ENCODE assay signal across 9 cellular contexts in the genomic region with DNA sequence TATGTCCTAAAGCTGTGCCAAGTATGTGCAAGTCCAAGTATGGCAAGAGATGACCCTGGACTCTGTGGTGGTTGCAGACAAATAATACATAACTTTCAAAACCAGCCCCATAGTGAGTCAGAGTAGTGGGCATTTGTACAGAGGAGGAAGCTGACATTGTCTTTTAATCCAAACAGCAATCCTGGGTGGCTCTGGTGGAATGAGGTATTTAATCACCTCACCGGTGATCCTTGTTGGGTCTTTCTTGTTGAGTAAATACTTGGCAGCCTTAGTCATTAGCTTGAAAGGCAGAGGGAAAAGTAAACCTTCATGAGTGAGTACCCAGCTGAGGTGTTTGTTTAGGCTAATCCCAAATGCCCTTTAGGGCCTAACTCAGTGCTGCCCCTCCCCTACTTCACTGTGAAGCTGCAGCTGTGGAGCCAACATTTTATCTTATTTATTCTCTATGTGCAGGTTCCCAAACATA.
A peak's percentile ranks its signal among the peaks of the same experiment; 100 is the strongest.
DNase-seq lines count a peak whose midpoint lies in the region; ATAC-seq and TF ChIP-seq lines count a peak whose summit lies in the region.
"Had no signal": no experiment of that assay in that cellular context is flagged by ENCODE, and none has a peak within 500 bp of the region (broad histone marks: within the 10 kb centered on the region; RNA-seq: fewer than 3 reads in every experiment).

No MANE protein-coding gene starts in this region.

- H3K4me1 ChIP-seq in HEK293 (ENCODE audit: control insufficient read depth, insufficient read depth, low read length) (peaks cover 15% of the 10 kb centered on the region), skeletal muscle satellite cell (ENCODE audit: control insufficient read depth, insufficient read depth, low read length) (peaks cover 22% of the 10 kb centered on the region), ovary (ENCODE audit: insufficient read depth) (peaks cover 2% of the 10 kb centered on the region)

- ATAC-seq in esophagus mucosa = peak; percentile 97

- in situ Hi-C loops in KBM-7 (cut with MboI; ENCODE audit: low pct_unique_long_range_greater_than_20kb, low sequenced_read_pairs) = no loop called here

- no peak for TF ChIP-seq EP300 in ovary (IDR thresholded peaks at IDR 0.05)

- H3K9me3 ChIP-seq in HEK293 (ENCODE audit: control insufficient read depth, insufficient read depth, low read depth, low read length) (no peaks in the 10 kb centered on the region), skeletal muscle satellite cell (replicated peaks; ENCODE audit: low read length) (no peaks in the 10 kb centered on the region), ovary (no peaks in the 10 kb centered on the region)
- H3K9me3 ChIP-seq: heart right ventricle had no signal

- H3K9ac ChIP-seq in skeletal muscle satellite cell (ENCODE audit: low read depth, low read length) = no peak overlapping the region

- peak overlapping the region; percentile 5 for H3K4me2 ChIP-seq in skeletal muscle satellite cell (ENCODE audit: low read length)

- H3K27me3 ChIP-seq in skeletal muscle satellite cell (ENCODE audit: control insufficient read depth, insufficient read depth, low read length) (no peaks in the 10 kb centered on the region), ovary (no peaks in the 10 kb centered on the region)
- H3K27me3 ChIP-seq: heart right ventricle had no signal

- TF ChIP-seq CTCF in HEK293 (tag by site-specific recombination; IDR thresholded peaks at IDR 0.05) = no peak
- no peak for TF ChIP-seq CTCF in ovary (IDR thresholded peaks at IDR 0.05)

- no peak for TF ChIP-seq POLR2A in ovary (IDR thresholded peaks at IDR 0.05)

- H3K27ac ChIP-seq in HEK293 (ENCODE audit: extremely low read depth, low read depth, low read length) (0 out of 2 replicates have a peak overlapping the region, but pooled peaks have one; percentile 40), ovary (no peak overlapping the region)
- H3K27ac ChIP-seq: heart right ventricle had no signal

- peak; percentile 73 for DNase-seq in NCI-H526 treated with DMSO at 0.1 percent for 48 hours (lab: John Stamatoyannopoulos, UW)
- no peak for DNase-seq in activated effector memory CD4-positive, alpha-beta T cell treated with anti-CD3 and anti-CD28 coated beads, Interleukin-2, amount 50 U/mL, for 16 hours
- no peak for DNase-seq in ovary
- DNase-seq in inferior parietal cortex (ENCODE audit: extremely low spot score) = no peak
- no peak for DNase-seq in KBM-7
- DNase-seq: heart right ventricle had no signal

- no peak overlapping the region for H3K4me3 ChIP-seq in HEK293 (ENCODE audit: low read depth, low read length)
- H3K4me3 ChIP-seq in skeletal muscle satellite cell (ENCODE audit: low read length) = no peak overlapping the region
- H3K4me3 ChIP-seq in ovary = no peak overlapping the region
- H3K4me3 ChIP-seq: heart right ventricle had no signal

- no peaks in the 10 kb centered on the region for H3K36me3 ChIP-seq in HEK293 (ENCODE audit: control insufficient read depth in 2 of 2, insufficient read depth in 1 of 2, low read length in 2 of 2)
- H3K36me3 ChIP-seq in skeletal muscle satellite cell (ENCODE audit: insufficient read depth, low read length) = no peaks in the 10 kb centered on the region
- H3K36me3 ChIP-seq in ovary = no peaks in the 10 kb centered on the region
- H3K36me3 ChIP-seq: heart right ventricle had no signal

- intact Hi-C loops in ovary (cut with DNase I) = no loop called here

- POLR2A ChIA-PET in HEK293 (lab: Yijun Ruan, JAX) = interaction anchor here (1.0 to 1.5 kb wide), 3 partner anchors 9 to 148 kb away, joined by 3 to 4 read pairs (median 3); no protein-coding TSS in a partner anchor

- WGBS in ovary, 3 donors = 19 to 30% (median 19%) methylated on average over 1 of the region's 1 CpG

- CTCF ChIA-PET in HEK293 (lab: Yijun Ruan, JAX) = interaction anchor here (0.6 to 2.1 kb wide), 6 partner anchors 15 to 365 kb away, joined by 3 to 5 read pairs (median 4); no protein-coding TSS in a partner anchor

TF ChIP-seq in HEK293, 187 proteins besides CTCF, POLR2A, EP300 and RAD21 (continues in another document):
- 0 out of 2 replicates have a peak, but pooled peaks have one; percentile 24 for TF ChIP-seq ZNF391 (tag by site-specific recombination; IDR thresholded peaks at IDR 0.05; ENCODE audit: borderline replicate concordance, low read depth)
- no peak for TF ChIP-seq ZNF473 (tag by site-specific recombination; IDR thresholded peaks at IDR 0.05)
- no peak for TF ChIP-seq ZNF114 (tag by site-specific recombination; IDR thresholded peaks at IDR 0.05)
- TF ChIP-seq, protein P1, sequence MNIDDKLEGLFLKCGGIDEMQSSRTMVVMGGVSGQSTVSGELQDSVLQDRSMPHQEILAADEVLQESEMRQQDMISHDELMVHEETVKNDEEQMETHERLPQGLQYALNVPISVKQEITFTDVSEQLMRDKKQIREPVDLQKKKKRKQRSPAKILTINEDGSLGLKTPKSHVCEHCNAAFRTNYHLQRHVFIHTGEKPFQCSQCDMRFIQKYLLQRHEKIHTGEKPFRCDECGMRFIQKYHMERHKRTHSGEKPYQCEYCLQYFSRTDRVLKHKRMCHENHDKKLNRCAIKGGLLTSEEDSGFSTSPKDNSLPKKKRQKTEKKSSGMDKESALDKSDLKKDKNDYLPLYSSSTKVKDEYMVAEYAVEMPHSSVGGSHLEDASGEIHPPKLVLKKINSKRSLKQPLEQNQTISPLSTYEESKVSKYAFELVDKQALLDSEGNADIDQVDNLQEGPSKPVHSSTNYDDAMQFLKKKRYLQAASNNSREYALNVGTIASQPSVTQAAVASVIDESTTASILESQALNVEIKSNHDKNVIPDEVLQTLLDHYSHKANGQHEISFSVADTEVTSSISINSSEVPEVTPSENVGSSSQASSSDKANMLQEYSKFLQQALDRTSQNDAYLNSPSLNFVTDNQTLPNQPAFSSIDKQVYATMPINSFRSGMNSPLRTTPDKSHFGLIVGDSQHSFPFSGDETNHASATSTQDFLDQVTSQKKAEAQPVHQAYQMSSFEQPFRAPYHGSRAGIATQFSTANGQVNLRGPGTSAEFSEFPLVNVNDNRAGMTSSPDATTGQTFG (tag by site-specific recombination; IDR thresholded peaks at IDR 0.05; ENCODE audit: borderline replicate concordance) = no peak
- TF ChIP-seq, protein P2, sequence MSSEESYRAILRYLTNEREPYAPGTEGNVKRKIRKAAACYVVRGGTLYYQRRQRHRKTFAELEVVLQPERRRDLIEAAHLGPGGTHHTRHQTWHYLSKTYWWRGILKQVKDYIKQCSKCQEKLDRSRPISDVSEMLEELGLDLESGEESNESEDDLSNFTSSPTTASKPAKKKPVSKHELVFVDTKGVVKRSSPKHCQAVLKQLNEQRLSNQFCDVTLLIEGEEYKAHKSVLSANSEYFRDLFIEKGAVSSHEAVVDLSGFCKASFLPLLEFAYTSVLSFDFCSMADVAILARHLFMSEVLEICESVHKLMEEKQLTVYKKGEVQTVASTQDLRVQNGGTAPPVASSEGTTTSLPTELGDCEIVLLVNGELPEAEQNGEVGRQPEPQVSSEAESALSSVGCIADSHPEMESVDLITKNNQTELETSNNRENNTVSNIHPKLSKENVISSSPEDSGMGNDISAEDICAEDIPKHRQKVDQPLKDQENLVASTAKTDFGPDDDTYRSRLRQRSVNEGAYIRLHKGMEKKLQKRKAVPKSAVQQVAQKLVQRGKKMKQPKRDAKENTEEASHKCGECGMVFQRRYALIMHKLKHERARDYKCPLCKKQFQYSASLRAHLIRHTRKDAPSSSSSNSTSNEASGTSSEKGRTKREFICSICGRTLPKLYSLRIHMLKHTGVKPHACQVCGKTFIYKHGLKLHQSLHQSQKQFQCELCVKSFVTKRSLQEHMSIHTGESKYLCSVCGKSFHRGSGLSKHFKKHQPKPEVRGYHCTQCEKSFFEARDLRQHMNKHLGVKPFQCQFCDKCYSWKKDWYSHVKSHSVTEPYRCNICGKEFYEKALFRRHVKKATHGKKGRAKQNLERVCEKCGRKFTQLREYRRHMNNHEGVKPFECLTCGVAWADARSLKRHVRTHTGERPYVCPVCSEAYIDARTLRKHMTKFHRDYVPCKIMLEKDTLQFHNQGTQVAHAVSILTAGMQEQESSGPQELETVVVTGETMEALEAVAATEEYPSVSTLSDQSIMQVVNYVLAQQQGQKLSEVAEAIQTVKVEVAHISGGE (tag by site-specific recombination; conservative IDR thresholded peaks at IDR 0.05; ENCODE audit: low read depth) = no peak
- TF ChIP-seq ZNF623 (tag by site-specific recombination; IDR thresholded peaks at IDR 0.05) = no peak
- no peak for TF ChIP-seq ZNF768 (tag by site-specific recombination; IDR thresholded peaks at IDR 0.05)
- TF ChIP-seq, protein P3, sequence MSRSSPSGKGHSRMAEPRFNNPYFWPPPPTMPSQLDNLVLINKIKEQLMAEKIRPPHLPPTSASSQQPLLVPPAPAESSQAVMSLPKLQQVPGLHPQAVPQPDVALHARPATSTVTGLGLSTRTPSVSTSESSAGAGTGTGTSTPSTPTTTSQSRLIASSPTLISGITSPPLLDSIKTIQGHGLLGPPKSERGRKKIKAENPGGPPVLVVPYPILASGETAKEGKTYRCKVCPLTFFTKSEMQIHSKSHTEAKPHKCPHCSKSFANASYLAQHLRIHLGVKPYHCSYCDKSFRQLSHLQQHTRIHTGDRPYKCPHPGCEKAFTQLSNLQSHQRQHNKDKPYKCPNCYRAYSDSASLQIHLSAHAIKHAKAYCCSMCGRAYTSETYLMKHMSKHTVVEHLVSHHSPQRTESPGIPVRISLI (tag by site-specific recombination; IDR thresholded peaks at IDR 0.05) = 0 out of 2 replicates have a peak, but pooled peaks have one; percentile 21
- peak; percentile 88 for TF ChIP-seq IKZF3 (tag by site-specific recombination; IDR thresholded peaks at IDR 0.05)
- TF ChIP-seq, protein P4, sequence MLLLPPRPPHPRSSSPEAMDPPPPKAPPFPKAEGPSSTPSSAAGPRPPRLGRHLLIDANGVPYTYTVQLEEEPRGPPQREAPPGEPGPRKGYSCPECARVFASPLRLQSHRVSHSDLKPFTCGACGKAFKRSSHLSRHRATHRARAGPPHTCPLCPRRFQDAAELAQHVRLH (tag by site-specific recombination; IDR thresholded peaks at IDR 0.05) = peak; percentile 85
- no peak for TF ChIP-seq ZNF530 (tag by site-specific recombination; IDR thresholded peaks at IDR 0.05; ENCODE audit: low read depth)
- peak; percentile 77 for TF ChIP-seq ZNF596 (tag by site-specific recombination; IDR thresholded peaks at IDR 0.05)
- no peak for TF ChIP-seq ZNF132 (tag by site-specific recombination; IDR thresholded peaks at IDR 0.05; ENCODE audit: borderline replicate concordance)
- no peak for TF ChIP-seq ZNF560 (tag by site-specific recombination; IDR thresholded peaks at IDR 0.05; ENCODE audit: borderline replicate concordance)
- no peak for TF ChIP-seq ZBTB7A (tag by site-specific recombination; IDR thresholded peaks at IDR 0.05; ENCODE audit: low read depth)
